Comparison of ENCODE assay signal across 2 cellular contexts in genomic region chr9:32956606-32957005, GRCh38.
"Had no signal": no experiment of that assay in that cellular context is flagged by ENCODE, and none has a peak within 500 bp of the region (broad histone marks: within the 10 kb centered on the region; RNA-seq: fewer than 3 reads in every experiment).

No MANE protein-coding gene starts in this region.

- H3K4me2 ChIP-seq: GM23338 had no signal

- H2AFZ ChIP-seq: GM23338 had no signal

- DNase-seq: HCEC 1CT had no signal

- H3K4me3 ChIP-seq: GM23338 had no signal
